Comparison of ENCODE assay signal across 8 cellular contexts in genomic region chr11:29343465-29344333, GRCh38.
A peak's percentile ranks its signal among the peaks of the same experiment; 100 is the strongest.
DNase-seq lines count a peak whose midpoint lies in the region; ATAC-seq and TF ChIP-seq lines count a peak whose summit lies in the region.

No MANE protein-coding gene starts in this region.

- H3K4me3 ChIP-seq in choroid plexus epithelial cell (ENCODE audit: low read depth, low read length) (no peak overlapping the region), lung (no peak overlapping the region), tibial artery (no peak overlapping the region)

- no peaks in the 10 kb centered on the region for H3K4me1 Mint-ChIP-seq in activated CD4-positive, alpha-beta T cell treated with anti-CD3 and anti-CD28 coated beads for 36 hours

- no peaks in the 10 kb centered on the region for H3K27me3 Mint-ChIP-seq in activated CD4-positive, alpha-beta T cell treated with anti-CD3 and anti-CD28 coated beads for 36 hours

- H3K27ac ChIP-seq in lung (ENCODE audit: low read depth in 1 of 2, low read length in 1 of 2) = no peak overlapping the region
- H3K27ac ChIP-seq in tibial artery = no peak overlapping the region

- no peaks in the 10 kb centered on the region for H3K36me3 ChIP-seq in lung (ENCODE audit: control insufficient read depth in 2 of 2, insufficient read depth in 2 of 2, low read length in 2 of 2)
- H3K36me3 ChIP-seq in tibial artery = no peaks in the 10 kb centered on the region

- H3K9me3 Mint-ChIP-seq in activated CD4-positive, alpha-beta T cell treated with anti-CD3 and anti-CD28 coated beads for 36 hours (ENCODE audit: low read depth) = peaks cover 6% of the 10 kb centered on the region

- no peaks in the 10 kb centered on the region for H3K27me3 ChIP-seq in lung (ENCODE audit: control insufficient read depth, insufficient read depth)
- peaks cover 0 to 4% of the 10 kb centered on the region in 2 donors for H3K27me3 ChIP-seq in tibial artery

- WGBS in lung, 2 donors = 13 to 27% methylated on average over 8 of the region's 8 CpGs

- POLR2A ChIA-PET in activated CD4-positive, alpha-beta T cell treated with anti-CD3 and anti-CD28 coated beads for 36 hours (lab: Charles Lee) = interaction anchor here (0.6 kb wide), 1 partner anchor 30 kb away, joined by 5 read pairs; no protein-coding TSS in a partner anchor

- intact Hi-C loops in activated CD4-positive, alpha-beta T cell treated with anti-CD3 and anti-CD28 coated beads for 36 hours (cut with DNase I, micrococcal nuclease) = loop anchor here in 1 of 2 experiments (10.0 kb wide), 1 partner anchor 801 kb away; no protein-coding TSS in a partner anchor
- intact Hi-C loops in tibial artery (cut with DNase I; ENCODE audit: low total_unique reads) = no loop called here

- H3K4me3 Mint-ChIP-seq in activated CD4-positive, alpha-beta T cell treated with anti-CD3 and anti-CD28 coated beads for 36 hours = no peak overlapping the region

- CTCF ChIA-PET in activated CD4-positive, alpha-beta T cell treated with anti-CD3 and anti-CD28 coated beads for 36 hours (lab: Charles Lee) = interaction anchor here (0.5 to 0.8 kb wide), 2 partner anchors 221 to 927 kb away, joined by 3 read pairs; no protein-coding TSS in a partner anchor

- H3K9me3 ChIP-seq in lung (ENCODE audit: control insufficient read depth in 2 of 2, insufficient read depth in 1 of 2, low read length in 1 of 2) = no peaks in the 10 kb centered on the region
- no peaks in the 10 kb centered on the region for H3K9me3 ChIP-seq in tibial artery

- H3K36me3 Mint-ChIP-seq in activated CD4-positive, alpha-beta T cell treated with anti-CD3 and anti-CD28 coated beads for 36 hours (ENCODE audit: low read depth) = no peaks in the 10 kb centered on the region

- peak; percentile 99 for TF ChIP-seq CTCF in choroid plexus epithelial cell (conservative IDR thresholded peaks at IDR 0.05; ENCODE audit: low read depth, low read length)
- no peak for TF ChIP-seq CTCF in lung (IDR thresholded peaks at IDR 0.05; ENCODE audit: control extremely low read depth, extremely low read depth)
- TF ChIP-seq CTCF in tibial artery (IDR thresholded peaks at IDR 0.05) = peak; percentile 39 to 74

- peak; percentile 63 for DNase-seq in activated CD4-positive, alpha-beta T cell treated with anti-CD3 and anti-CD28 coated beads for 36 hours
- DNase-seq in activated CD4-positive, alpha-beta T cell treated with anti-CD3 and anti-CD28 coated beads for 1 hour = no peak
- DNase-seq in RPMI8226 (peak; percentile 37), choroid plexus epithelial cell (ENCODE audit: low read depth) (peak; percentile 73), lung (ENCODE audit: low spot score) (peak; percentile 63), tibial artery (peak in 1 of 2 donors; percentile 22)

- peak; percentile 39 for ATAC-seq in activated CD4-positive, alpha-beta T cell treated with anti-CD3 and anti-CD28 coated beads for 36 hours
- ATAC-seq in GM21381 (IDR thresholded peaks at IDR 0.05; ENCODE audit: unreplicated experiment) = peak; percentile 98
- peak; percentile 97 for ATAC-seq in HG03521 (IDR thresholded peaks at IDR 0.05; ENCODE audit: unreplicated experiment)
- peak; percentile 79 for ATAC-seq in lung (ENCODE audit: insufficient read depth, low FRiP score)

- H3K27ac Mint-ChIP-seq in activated CD4-positive, alpha-beta T cell treated with anti-CD3 and anti-CD28 coated beads for 36 hours = no peak overlapping the region

- H3K4me1 ChIP-seq in lung (ENCODE audit: control insufficient read depth in 2 of 2, insufficient read depth in 2 of 2, low read length in 2 of 2) (no peaks in the 10 kb centered on the region), tibial artery (no peaks in the 10 kb centered on the region)

Comparison
In these comparisons a context has a peak if more than half of its experiments do, and no peak if none do; other contexts are left out.
1. ATAC-seq: peak in every context shown above with its lines; median percentile 98 in GM21381; 97 in HG03521; 79 in lung; 39 in activated CD4-positive, alpha-beta T cell treated with anti-CD3 and anti-CD28 coated beads for 36 hours.